16 cellular contexts compared by ENCODE assay signal in genomic region chr20:40233401-40233800, GRCh38.
"Had no signal": no experiment of that assay in that cellular context is flagged by ENCODE, and none has a peak within 500 bp of the region (broad histone marks: within the 10 kb centered on the region; RNA-seq: fewer than 3 reads in every experiment).

No MANE protein-coding gene starts in this region.

- H3K36me3 ChIP-seq: esophagus squamous epithelium, pancreas had no signal

- H3K4me3 ChIP-seq: coronary artery, esophagus squamous epithelium, mucosa of descending colon, pancreas had no signal

- H3K9me3 Mint-ChIP-seq: activated naive CD8-positive, alpha-beta T cell treated with anti-CD3 and anti-CD28 coated beads for 36 hours; activated T-helper 1 cell treated with anti-CD3 and anti-CD28 coated beads, Interleukin-12 subunit alpha, Interleukin-12 subunit beta, Interleukin-2, Interleukin-4 antibody, amounts not matched to agents 30 ng/mL and 10 ng/mL and 1 ng/mL, durations not matched to agents 14 hours and 24 hours and 36 hours; central memory CD8-positive, alpha-beta T cell; stimulated activated naive B cell treated with anti-CD40 and anti-IgM and Interleukin-4, amounts not matched to agents 10 μg/mL and 1 μg/mL and 100 μg/mL, for 72 hours had no signal

- H3K36me3 Mint-ChIP-seq: activated naive CD8-positive, alpha-beta T cell treated with anti-CD3 and anti-CD28 coated beads for 36 hours; brain; naive thymus-derived CD4-positive, alpha-beta T cell; stimulated activated naive B cell treated with anti-CD40 and anti-IgM and Interleukin-4, amounts not matched to agents 10 μg/mL and 1 μg/mL and 100 μg/mL, for 72 hours; T-cell had no signal

- H3K4me1 Mint-ChIP-seq: activated naive CD8-positive, alpha-beta T cell treated with anti-CD3 and anti-CD28 coated beads for 36 hours; central memory CD8-positive, alpha-beta T cell; naive thymus-derived CD4-positive, alpha-beta T cell; stimulated activated naive B cell treated with anti-CD40 and anti-IgM and Interleukin-4, amounts not matched to agents 10 μg/mL and 1 μg/mL and 100 μg/mL, for 72 hours; T-cell had no signal

- H3K27me3 ChIP-seq: pancreas had no signal

- H3K27ac Mint-ChIP-seq: activated naive CD8-positive, alpha-beta T cell treated with anti-CD3 and anti-CD28 coated beads for 36 hours; activated T-helper 1 cell treated with anti-CD3 and anti-CD28 coated beads, Interleukin-12 subunit alpha, Interleukin-12 subunit beta, Interleukin-2, Interleukin-4 antibody, amounts not matched to agents 30 ng/mL and 10 ng/mL and 1 ng/mL, durations not matched to agents 14 hours and 24 hours and 36 hours; naive thymus-derived CD4-positive, alpha-beta T cell; stimulated activated naive B cell treated with anti-CD40 and anti-IgM and Interleukin-4, amounts not matched to agents 10 μg/mL and 1 μg/mL and 100 μg/mL, for 72 hours; T-cell had no signal

- H3K4me1 ChIP-seq: esophagus squamous epithelium, foreskin keratinocyte, pancreas had no signal

- DNase-seq: activated naive CD8-positive, alpha-beta T cell treated with anti-CD3 and anti-CD28 coated beads for 36 hours; esophagus squamous epithelium; foreskin keratinocyte; mucosa of descending colon; naive thymus-derived CD4-positive, alpha-beta T cell; pancreas; stimulated activated naive B cell treated with anti-CD40 and anti-IgM and Interleukin-4, amounts not matched to agents 10 μg/mL and 1 μg/mL and 100 μg/mL, for 72 hours; substantia nigra; T-cell; T-helper 9 cell; trophoblast cell had no signal

- H3K9me3 ChIP-seq: esophagus squamous epithelium, mucosa of descending colon, pancreas had no signal

- ATAC-seq: activated CD4-positive, CD25-positive, alpha-beta regulatory T cell treated with anti-CD3 and anti-CD28 coated beads, Interleukin-2, amount 50 U/mL, for 24 hours; foreskin keratinocyte; mucosa of descending colon; naive thymus-derived CD4-positive, alpha-beta T cell; stimulated activated naive B cell treated with anti-CD40 and anti-IgM and Interleukin-4, amounts not matched to agents 10 μg/mL and 1 μg/mL and 100 μg/mL, for 72 hours; T-cell had no signal

- H3K27me3 Mint-ChIP-seq: central memory CD8-positive, alpha-beta T cell had no signal

- H3K27ac ChIP-seq: coronary artery, esophagus squamous epithelium, foreskin keratinocyte, pancreas had no signal

- H3K4me3 Mint-ChIP-seq: activated naive CD8-positive, alpha-beta T cell treated with anti-CD3 and anti-CD28 coated beads for 36 hours; activated T-helper 1 cell treated with anti-CD3 and anti-CD28 coated beads, Interleukin-12 subunit alpha, Interleukin-12 subunit beta, Interleukin-2, Interleukin-4 antibody, amounts not matched to agents 30 ng/mL and 10 ng/mL and 1 ng/mL, durations not matched to agents 14 hours and 24 hours and 36 hours; brain; central memory CD8-positive, alpha-beta T cell; naive thymus-derived CD4-positive, alpha-beta T cell; stimulated activated naive B cell treated with anti-CD40 and anti-IgM and Interleukin-4, amounts not matched to agents 10 μg/mL and 1 μg/mL and 100 μg/mL, for 72 hours; T-cell had no signal
